8 cellular contexts compared by ENCODE assay signal in the genomic region with DNA sequence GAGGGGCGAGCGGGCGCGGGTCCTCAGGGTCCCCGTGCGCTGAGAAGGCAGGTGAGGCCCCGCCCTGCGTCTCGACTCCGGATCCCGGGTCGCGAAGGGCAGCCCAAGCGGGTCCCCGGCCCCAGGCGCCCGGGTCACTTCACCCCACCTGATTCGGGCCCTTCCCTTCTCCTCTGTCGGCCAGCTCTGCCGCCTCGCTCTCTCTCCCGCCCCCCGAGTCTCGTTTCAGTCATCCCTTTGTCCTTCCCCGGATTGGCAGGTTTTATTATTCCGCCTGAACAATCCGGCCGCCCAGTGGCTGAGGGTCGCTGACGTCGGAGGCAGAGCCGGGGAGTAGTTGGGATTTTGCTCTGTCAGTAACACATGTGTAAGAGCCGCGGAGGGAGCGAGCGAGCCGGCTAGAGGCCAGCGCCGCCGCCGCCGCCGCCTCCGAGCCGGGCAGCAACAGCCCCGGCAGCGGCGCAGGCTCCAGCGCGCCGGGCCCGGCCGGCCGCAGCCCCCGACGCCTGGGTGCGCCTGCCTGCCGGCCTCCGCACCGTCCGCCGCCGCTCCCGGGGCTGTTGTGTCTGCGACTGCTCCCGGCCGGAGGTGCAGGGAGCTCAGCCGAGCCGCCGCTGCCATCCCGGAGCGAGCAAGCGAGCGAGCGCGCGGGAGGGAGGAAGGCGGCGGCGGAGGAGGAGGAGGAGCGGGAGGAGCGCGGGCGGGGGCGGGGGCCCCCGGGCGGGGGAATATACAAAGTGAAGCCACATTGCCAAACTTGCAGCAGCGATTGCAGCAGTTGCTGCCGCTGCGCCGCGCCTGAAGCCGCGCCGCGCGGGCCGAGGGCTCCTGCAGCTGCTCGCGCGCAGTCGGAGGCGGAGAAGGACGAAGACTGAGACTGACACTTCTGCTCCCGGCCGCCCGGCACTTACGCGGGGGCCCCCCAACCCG. TPM values are rescaled to one million over a fixed set of nuclear protein-coding genes. Genes with fewer than 3 reads are reported as not detected.
DNase-seq lines count a peak whose midpoint lies in the region; ATAC-seq and TF ChIP-seq lines count a peak whose summit lies in the region.

Gene LMO4 (plus strand): TSS at position 760 of the 930 bp plus-strand sequence. CDS start 3,136 bp downstream, outside the sequence.

- peak within 1 kb of the TSS; percentile 93 to 98 (median 94) for H3K27ac Mint-ChIP-seq in H9
- peak within 1 kb of the TSS; percentile 88 to 98 for H3K27ac Mint-ChIP-seq in natural killer cell

- peak within 1 kb of the TSS; percentile 82 to 94 for H3K4me3 Mint-ChIP-seq in H9
- H3K4me3 Mint-ChIP-seq in natural killer cell: peak within 1 kb of the TSS; percentile 95

- H3K23ac ChIP-seq in H9 (ENCODE audit: insufficient read length, low read depth, low read length): no peak within 1 kb of the TSS

- no peaks in the 10 kb centered on the region for H3K27me3 ChIP-seq in H9 (ENCODE audit: insufficient read depth, low read length)

- H3K36me3 Mint-ChIP-seq in H9 (ENCODE audit: insufficient read depth in 1 of 3, low read depth in 3 of 3) (peaks cover 14 to 16% (median 16%) of the 10 kb centered on the region in 3 experiments), natural killer cell (no peaks in the 10 kb centered on the region)

- intact Hi-C loops in natural killer cell (cut with micrococcal nuclease): loop anchor here (5.0 kb wide), 1 partner anchor 1564 kb away; the partner anchor contains the start of gene GTF2B

- H3K56ac ChIP-seq in H9 (ENCODE audit: insufficient read length, low read depth, low read length): no peak within 1 kb of the TSS

- no peak within 1 kb of the TSS for H2AK5ac ChIP-seq in H9 (ENCODE audit: insufficient read length, low read length)

- no peak within 1 kb of the TSS for H4K8ac ChIP-seq in H9 (replicated peaks; ENCODE audit: insufficient read length, low read depth, low read length)

- peak within 1 kb of the TSS; percentile 78 for H3K18ac ChIP-seq in H9 (ENCODE audit: insufficient read length, low read depth, low read length)

- peaks cover 11% of the 10 kb centered on the region; the same call in 1 of the 2 replicates for H3K79me2 ChIP-seq in H9 (ENCODE audit: insufficient read depth, low read length)

- H3K27me3 Mint-ChIP-seq in H9 (ENCODE audit: low read depth) (peaks cover 3% of the 10 kb centered on the region), natural killer cell (ENCODE audit: low read depth in 2 of 2) (no peaks in the 10 kb centered on the region)

- no peaks in the 10 kb centered on the region for H3K9me3 ChIP-seq in ES-I3 (ENCODE audit: control insufficient read depth, insufficient read depth, low read length)
- no peaks in the 10 kb centered on the region for H3K9me3 ChIP-seq in H9 (ENCODE audit: control insufficient read depth, low read depth, low read length)

- H3K9me3 Mint-ChIP-seq in H9 (no peaks in the 10 kb centered on the region; a peak in 1 of 5 replicates), natural killer cell (no peaks in the 10 kb centered on the region)

- DNase-seq in H9: peak; percentile 97
- DNase-seq in M059J (ENCODE audit: low read depth): peak; percentile 98
- DNase-seq in activated T-helper 9 cell treated with anti-CD3 and anti-CD28 coated beads, Interleukin-2, amount 50 U/mL, for 16 hours (ENCODE audit: low read depth): peak; percentile 74
- peak; percentile 97 for DNase-seq in fibroblast of mammary gland (ENCODE audit: low read depth)
- peak; percentile 82 for DNase-seq in natural killer cell
- DNase-seq in stimulated activated naive CD4-positive, alpha-beta T cell treated with Interleukin-2 at 50 U/mL for 16 hours (lab: John Stamatoyannopoulos, UW): peak; percentile 85

- H3K4ac ChIP-seq in H9 (ENCODE audit: low read depth, low read length): no peak within 1 kb of the TSS; the same call in 1 of the 2 replicates

- peak within 1 kb of the TSS; percentile 60 for H2AFZ ChIP-seq in H9 (ENCODE audit: low read length)

- H3K79me1 ChIP-seq in H9 (ENCODE audit: insufficient read depth, low read depth, low read length, poor library complexity, severe bottlenecking): no peaks in the 10 kb centered on the region

- no peaks in the 10 kb centered on the region for H3K36me3 ChIP-seq in ES-I3 (ENCODE audit: insufficient read depth, low read length)

- peak; percentile 79 for TF ChIP-seq POLR2A in Raji (IDR thresholded peaks at IDR 0.05; ENCODE audit: insufficient read depth, low read depth, low read length)

- H3K27ac ChIP-seq in H9 (ENCODE audit: insufficient read length, low read depth, low read length): peak within 1 kb of the TSS; percentile 63

- H2BK5ac ChIP-seq in H9 (ENCODE audit: insufficient read length, low read length): no peak within 1 kb of the TSS

- no peak within 1 kb of the TSS for H4K91ac ChIP-seq in H9 (ENCODE audit: insufficient read length, low read depth, low read length)

- H2BK120ac ChIP-seq in H9 (ENCODE audit: low read depth, low read length, poor library complexity, severe bottlenecking): peak within 1 kb of the TSS; percentile 78

- WGBS in H9 (ENCODE audit: extremely low coverage, insufficient read length, low lambda C conversion rate): no CpG with 5 or more reads among the region's 110 CpGs

- H3K4me3 ChIP-seq in fibroblast of mammary gland (ENCODE audit: control insufficient read depth, low read depth, low read length): peak within 1 kb of the TSS; percentile 86

- H3K4me1 Mint-ChIP-seq in H9: peaks cover 25 to 28% of the 10 kb centered on the region in 2 experiments
- peaks cover 43 to 46% of the 10 kb centered on the region in 2 donors for H3K4me1 Mint-ChIP-seq in natural killer cell

- no peak within 1 kb of the TSS for H4K5ac ChIP-seq in H9 (ENCODE audit: insufficient read length, low read depth, low read length)

- no peak within 1 kb of the TSS for H2BK20ac ChIP-seq in H9 (ENCODE audit: low read depth, low read length, poor library complexity, severe bottlenecking)

- H3K4me1 ChIP-seq in ES-I3 (ENCODE audit: insufficient read depth, low read length) (peaks cover 22% of the 10 kb centered on the region), H9 (ENCODE audit: insufficient read depth, low read length) (peaks cover 5% of the 10 kb centered on the region; the same call in 1 of the 2 replicates)

- H2BK15ac ChIP-seq in H9 (ENCODE audit: low read depth, low read length): no peak within 1 kb of the TSS

- no peak for TF ChIP-seq CTCF in H9 (conservative IDR thresholded peaks at IDR 0.05)
- TF ChIP-seq CTCF in fibroblast of mammary gland (conservative IDR thresholded peaks at IDR 0.05; ENCODE audit: control insufficient read depth, insufficient read depth, low read depth, low read length): no peak
- no peak for TF ChIP-seq CTCF in natural killer cell (IDR thresholded peaks at IDR 0.05)

- no peak within 1 kb of the TSS for H3T11ph ChIP-seq in H9 (ENCODE audit: low read length)

- peaks cover 2% of the 10 kb centered on the region for H4K20me1 ChIP-seq in H9 (ENCODE audit: control insufficient read depth, insufficient read depth, insufficient read length)

- ATAC-seq in natural killer cell: peak; percentile 72 to 87 (median 83)

- H3K9ac ChIP-seq in ES-I3 (ENCODE audit: low read depth, low read length) (peak within 1 kb of the TSS; percentile 64), H9 (ENCODE audit: extremely low read depth, insufficient read length, low read length) (peak within 1 kb of the TSS; percentile 92)

- H3K14ac ChIP-seq in H9 (ENCODE audit: insufficient read depth, low read length): peak within 1 kb of the TSS; percentile 73

- peak within 1 kb of the TSS; percentile 87 for H3K4me2 ChIP-seq in H9 (ENCODE audit: insufficient read depth, insufficient read length, low read length)

- H2BK12ac ChIP-seq in H9 (ENCODE audit: insufficient read length, low read depth, low read length): no peak within 1 kb of the TSS

- peaks cover 20% of the 10 kb centered on the region for H3K23me2 ChIP-seq in H9 (ENCODE audit: insufficient read length, low read depth, low read length, poor library complexity, severe bottlenecking)

RNA-seq across cellular contexts. Expression of gene LMO4, which starts in this region (rescaled TPM):
- total RNA-seq in H9 (2021) (64.9 and 66.2 TPM in 2 replicates), natural killer cell (10 to 100 TPM; 38.2 to 50.1 (median 50.0) TPM)
- total RNA-seq in M059J (2014; rRNA removed; shearing (Covaris generic)): 87.1 and 103 TPM in 2 replicates

Comparison
In these comparisons a context has a peak if more than half of its experiments do, and no peak if none do; other contexts are left out.
1. Peak in every context shown above with its lines: DNase-seq, ATAC-seq, H3K4me3 ChIP-seq and H3K27ac ChIP-seq.